ENCODE assay signal across 8 cellular contexts in genomic region chr14:73784065-73784987, GRCh38.
DNase-seq lines count a peak whose midpoint lies in the region; ATAC-seq and TF ChIP-seq lines count a peak whose summit lies in the region.

No MANE protein-coding gene starts in this region.

- no peak for TF ChIP-seq POLR2A in esophagus squamous epithelium (IDR thresholded peaks at IDR 0.05)

- peak; percentile 38 for ATAC-seq in RWPE2 (ENCODE audit: low read depth)
- no peak for ATAC-seq in GM19467 (IDR thresholded peaks at IDR 0.05; ENCODE audit: unreplicated experiment)
- ATAC-seq in GM21723 (IDR thresholded peaks at IDR 0.05; ENCODE audit: unreplicated experiment) = no peak

- no peaks in the 10 kb centered on the region for H3K27me3 ChIP-seq in GM06990 (replicated peaks; ENCODE audit: control insufficient read depth, insufficient read depth, low read length)
- H3K27me3 ChIP-seq in RWPE2 (ENCODE audit: insufficient read depth, poor library complexity, severe bottlenecking) = no peaks in the 10 kb centered on the region
- no peaks in the 10 kb centered on the region for H3K27me3 ChIP-seq in esophagus squamous epithelium
- H3K27me3 ChIP-seq in rectal smooth muscle tissue (ENCODE audit: control insufficient read depth, insufficient read depth, low read length) = no peaks in the 10 kb centered on the region

- H3K27ac ChIP-seq in RWPE2 (ENCODE audit: poor library complexity, severe bottlenecking) (peak overlapping the region; percentile 91), esophagus squamous epithelium (peak overlapping the region; percentile 95 to 99 (median 98)), rectal smooth muscle tissue (ENCODE audit: low read depth, low read length) (peak overlapping the region; percentile 97)

- peaks cover 35% of the 10 kb centered on the region for H3K4me1 ChIP-seq in RWPE2 (ENCODE audit: insufficient read depth, poor library complexity, severe bottlenecking)
- H3K4me1 ChIP-seq in esophagus squamous epithelium = peaks cover 33 to 75% (median 41%) of the 10 kb centered on the region in 3 donors
- H3K4me1 ChIP-seq in rectal smooth muscle tissue (ENCODE audit: control insufficient read depth, insufficient read depth, low read length) = peaks cover 47% of the 10 kb centered on the region

- H3K36me3 ChIP-seq in GM06990 (ENCODE audit: control insufficient read depth, insufficient read depth, low read length) = peaks cover 2% of the 10 kb centered on the region; the same call in 1 of the 2 replicates
- H3K36me3 ChIP-seq in RWPE2 (ENCODE audit: low read depth) = peaks cover 3% of the 10 kb centered on the region; the same call in 1 of the 2 replicates
- peaks cover 0 to 5% (median 0%) of the 10 kb centered on the region in 3 donors for H3K36me3 ChIP-seq in esophagus squamous epithelium
- H3K36me3 ChIP-seq in rectal smooth muscle tissue (ENCODE audit: control insufficient read depth, insufficient read depth, low read length) = peaks cover 4% of the 10 kb centered on the region

- no peak overlapping the region for H3K9ac ChIP-seq in rectal smooth muscle tissue (ENCODE audit: low read length)

- no peak for DNase-seq in GM06990 (ENCODE audit: extremely low read depth, insufficient read length)
- DNase-seq in RWPE2 (ENCODE audit: low spot score) = no peak
- no peak for DNase-seq in esophagus squamous epithelium (lab: John Stamatoyannopoulos, UW)
- no peak for DNase-seq in occipital lobe (lab: John Stamatoyannopoulos, UW)
- no peak for DNase-seq in epidermal melanocyte (ENCODE audit: insufficient read length, low spot score)

- peak overlapping the region; percentile 80 for H3K4me3 ChIP-seq in GM06990 (replicated peaks; ENCODE audit: low read depth, low read length)
- no peak overlapping the region for H3K4me3 ChIP-seq in RWPE2 (ENCODE audit: severe bottlenecking)
- H3K4me3 ChIP-seq in esophagus squamous epithelium = peak overlapping the region in 3 of 4 donors; percentile 63 to 91 (median 83)
- peak overlapping the region; percentile 81 for H3K4me3 ChIP-seq in rectal smooth muscle tissue (ENCODE audit: low read length)

- TF ChIP-seq CTCF in GM06990 (IDR thresholded peaks at IDR 0.05; ENCODE audit: insufficient read depth, low read length, poor library complexity, severe bottlenecking) = no peak
- TF ChIP-seq CTCF in RWPE2 (IDR thresholded peaks at IDR 0.05; ENCODE audit: poor library complexity, severe bottlenecking) = no peak
- no peak for TF ChIP-seq CTCF in esophagus squamous epithelium (IDR thresholded peaks at IDR 0.05)

- whole genome bisulfite sequencing in esophagus squamous epithelium, 2 donors = 24 to 37% methylated on average over 3 to 9 of the region's 10 CpGs

- intact Hi-C loops in esophagus squamous epithelium (cut with DNase I) = no loop called here

- H3K9me3 ChIP-seq in RWPE2 (ENCODE audit: severe bottlenecking) (no peaks in the 10 kb centered on the region), esophagus squamous epithelium (no peaks in the 10 kb centered on the region)
